In the genomic region with DNA sequence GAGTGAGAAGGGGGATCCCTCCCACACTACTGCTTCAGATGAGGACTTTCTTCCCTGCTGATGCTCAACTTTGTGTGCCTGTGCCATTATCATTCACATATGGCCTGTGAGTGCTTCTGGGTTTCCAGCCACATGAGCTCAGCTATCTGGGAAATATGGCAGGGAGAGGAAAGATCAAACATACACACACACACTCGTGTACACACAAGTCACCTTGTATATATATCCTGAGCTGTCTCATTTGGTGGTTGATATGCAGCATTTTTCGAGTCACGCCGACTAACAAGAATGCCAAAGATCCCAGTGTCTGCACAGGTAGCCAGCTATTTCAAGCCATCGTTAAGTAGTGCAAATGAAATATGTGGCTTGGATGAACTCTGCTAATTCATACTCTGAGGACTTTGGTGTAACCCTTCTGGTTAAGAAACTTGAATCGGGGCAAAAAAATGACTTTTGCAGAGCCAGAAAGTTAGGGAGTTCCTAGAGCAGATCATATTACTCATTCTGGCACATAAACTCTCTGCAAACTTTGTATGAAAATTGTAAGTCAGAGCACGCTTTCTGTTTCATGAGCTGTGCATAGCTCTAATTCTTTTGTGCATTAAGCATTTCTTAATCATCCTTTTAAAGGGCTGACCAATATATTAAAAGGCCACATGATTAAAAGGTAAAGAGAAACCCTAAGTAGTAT, we compare ENCODE assay signal across 17 cellular contexts. TPM values are rescaled to one million over a fixed set of nuclear protein-coding genes. Genes with fewer than 3 reads are reported as not detected.
DNase-seq lines count a peak whose midpoint lies in the region; ATAC-seq, FAIRE-seq and TF ChIP-seq lines count a peak whose summit lies in the region.
"Had no signal": no experiment of that assay in that cellular context is flagged by ENCODE, and none has a peak within 500 bp of the region (broad histone marks: within the 10 kb centered on the region; RNA-seq: fewer than 3 reads in every experiment).

No MANE protein-coding gene starts in this region.

- no peak for ATAC-seq in HG03565 (IDR thresholded peaks at IDR 0.05; ENCODE audit: unreplicated experiment)
- ATAC-seq: activated CD8-positive, alpha-beta T cell treated with anti-CD3 and anti-CD28 coated beads, Interleukin-2, amount 10 ng/mL, durations not matched to agents 7 days and 5 days; left lobe of liver had no signal

- no peak overlapping the region for H3K4me3 ChIP-seq in HUES6 (ENCODE audit: low read depth, low read length)
- H3K4me3 ChIP-seq in bronchial epithelial cell (ENCODE audit: low read depth, low read length), result no peak overlapping the region
- H3K4me3 ChIP-seq: esophagus squamous epithelium, Peyer's patch had no signal

- peak; percentile 58 for FAIRE-seq in bronchial epithelial cell (lab: Jason Lieb, UNC)
- no peak for FAIRE-seq in H54 (lab: Jason Lieb, UNC)
- FAIRE-seq: HTR-8/SVneo had no signal

- peak; percentile 70 for DNase-seq in AG08395 (ENCODE audit: low spot score)
- DNase-seq in bronchial epithelial cell (ENCODE audit: low read depth), result peak; percentile 58
- DNase-seq in kidney glomerular epithelial cell (lab: John Stamatoyannopoulos, UW), result peak; percentile 7
- DNase-seq in H54 (ENCODE audit: insufficient read length, low spot score), result no peak
- DNase-seq in Ammon's horn (ENCODE audit: low spot score), result no peak
- no peak for DNase-seq in occipital lobe (lab: John Stamatoyannopoulos, UW)
- DNase-seq: activated CD8-positive, alpha-beta T cell treated with anti-CD3 and anti-CD28 coated beads, Interleukin-2, amount 10 ng/mL, durations not matched to agents 7 days and 5 days; activated naive CD4-positive, alpha-beta T cell; esophagus squamous epithelium; H7; NCI-H1436; NCI-H510A had no signal

- peaks cover 40% of the 10 kb centered on the region for H3K4me1 ChIP-seq in HUES6 (ENCODE audit: control insufficient read depth, insufficient read depth, low read length)

- no peaks in the 10 kb centered on the region for H3K9me3 ChIP-seq in HUES6 (ENCODE audit: control insufficient read depth, insufficient read depth, low read depth, low read length)
- H3K9me3 ChIP-seq: esophagus squamous epithelium, Peyer's patch had no signal

- TF ChIP-seq POLR2A in H54 (IDR thresholded peaks at IDR 0.05; ENCODE audit: low read depth, low read length), result no peak

- no peak overlapping the region for H3K9ac ChIP-seq in HUES6 (ENCODE audit: low read length)

- no peaks in the 10 kb centered on the region for H3K36me3 ChIP-seq in HUES6 (ENCODE audit: control insufficient read depth, insufficient read depth, low read length)
- no peaks in the 10 kb centered on the region for H3K36me3 ChIP-seq in bronchial epithelial cell (ENCODE audit: control insufficient read depth, insufficient read depth, low read length)
- H3K36me3 ChIP-seq: esophagus squamous epithelium, Peyer's patch had no signal

- no peak for TF ChIP-seq CTCF in bronchial epithelial cell (IDR thresholded peaks at IDR 0.05; ENCODE audit: insufficient read depth, low read length, severe bottlenecking)

- H3K27ac ChIP-seq in HUES6 (ENCODE audit: low read depth, low read length), result 0 out of 2 replicates have a peak overlapping the region, but pooled peaks have one; percentile 26
- H3K27ac ChIP-seq: esophagus squamous epithelium, Peyer's patch had no signal

- H3K27me3 ChIP-seq in HUES6 (ENCODE audit: control insufficient read depth, insufficient read depth, low read length) (no peaks in the 10 kb centered on the region), bronchial epithelial cell (ENCODE audit: control insufficient read depth, insufficient read depth, low read length) (no peaks in the 10 kb centered on the region)
- H3K27me3 ChIP-seq: esophagus squamous epithelium, Peyer's patch had no signal

RNA-seq across cellular contexts. Expression of a gene that starts 24.9 kb away (rescaled TPM):
- total RNA-seq in bronchial epithelial cell, result 3.9 and 11.6 TPM in 2 replicates
- 6.6 TPM for total RNA-seq in occipital lobe
- total RNA-seq: activated CD8-positive, alpha-beta T cell treated with anti-CD3 and anti-CD28 coated beads, Interleukin-2, amount 10 ng/mL, durations not matched to agents 7 days and 5 days had no signal

Comparison
In these comparisons a context has a peak if more than half of its experiments do, and no peak if none do; other contexts are left out.
1. DNase-seq: peak in AG08395 (single experiment), bronchial epithelial cell (single experiment) and kidney glomerular epithelial cell (single experiment); none in H54 (single experiment), Ammon's horn (single experiment) and occipital lobe (single experiment).